Comparison of ENCODE assay signal across 29 cellular contexts in the genomic region with DNA sequence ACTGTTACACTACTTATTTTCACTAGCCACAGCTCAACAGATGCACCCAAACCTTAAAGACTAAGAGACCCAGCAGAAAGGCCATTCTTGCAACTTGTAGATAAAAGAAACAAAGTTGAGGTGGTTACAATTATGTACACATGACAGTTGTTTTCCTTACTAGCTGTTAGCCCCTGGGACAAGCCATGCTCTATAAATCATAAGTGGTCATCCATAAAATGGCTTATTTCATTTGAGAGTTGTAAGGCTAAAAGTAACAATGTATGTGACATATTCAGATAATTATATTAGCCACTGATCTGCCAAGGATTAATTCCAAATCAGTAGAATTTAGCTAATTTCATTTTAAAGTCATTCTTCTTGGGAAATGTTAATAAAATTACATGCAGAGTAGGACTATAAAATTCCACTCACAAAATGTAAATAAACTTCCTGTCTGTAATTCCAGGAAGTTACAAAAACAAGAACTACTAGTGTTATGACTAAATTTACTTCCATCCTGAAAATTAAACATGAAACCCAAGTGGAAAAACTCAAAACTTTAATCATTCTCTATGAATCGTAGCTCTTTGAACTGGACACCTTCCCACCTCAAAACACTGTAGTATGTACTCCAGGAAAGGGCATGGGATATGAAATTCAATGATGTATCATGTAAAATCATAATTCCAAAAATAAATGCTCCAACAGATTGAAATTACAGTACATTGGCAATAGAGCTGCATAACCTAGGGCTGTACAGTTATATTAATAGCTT. TPM values are rescaled to one million over a fixed set of nuclear protein-coding genes. Genes with fewer than 3 reads are reported as not detected.
DNase-seq lines count a peak whose midpoint lies in the region; ATAC-seq and TF ChIP-seq lines count a peak whose summit lies in the region.
"Had no signal": no experiment of that assay in that cellular context is flagged by ENCODE, and none has a peak within 500 bp of the region (broad histone marks: within the 10 kb centered on the region; RNA-seq: fewer than 3 reads in every experiment).

No MANE protein-coding gene starts in this region.

- intact Hi-C loops in activated CD4-positive, alpha-beta memory T cell treated with anti-CD3 and anti-CD28 coated beads for 36 hours (cut with micrococcal nuclease), result no loop called here

- peaks cover 39 to 55% of the 10 kb centered on the region in 2 experiments for H3K4me1 ChIP-seq in neutrophil (ENCODE audit: control insufficient read depth in 1 of 2, insufficient read depth in 1 of 2, low read depth in 1 of 2, low read length in 1 of 2)
- H3K4me1 ChIP-seq: SJCRH30 had no signal

- no peak for ATAC-seq in HG02884 (IDR thresholded peaks at IDR 0.05; ENCODE audit: unreplicated experiment)
- no peak for ATAC-seq in HG03520 (IDR thresholded peaks at IDR 0.05; ENCODE audit: unreplicated experiment)
- ATAC-seq: heart left ventricle, lower lobe of right lung, natural killer cell had no signal

- no peaks in the 10 kb centered on the region for H3K27me3 ChIP-seq in neutrophil
- H3K27me3 ChIP-seq: BE2C, heart left ventricle, MG63, SJCRH30 had no signal

- peak overlapping the region; percentile 72 for H3K27ac Mint-ChIP-seq in activated CD4-positive, alpha-beta memory T cell treated with anti-CD3 and anti-CD28 coated beads for 36 hours
- no peak overlapping the region for H3K27ac Mint-ChIP-seq in activated CD4-positive, alpha-beta memory T cell treated with anti-CD3 and anti-CD28 coated beads, Interleukin-2, amount 10 ng/mL, durations not matched to agents 7 days and 5 days
- peak overlapping the region; percentile 72 for H3K27ac Mint-ChIP-seq in activated naive CD8-positive, alpha-beta T cell
- H3K27ac Mint-ChIP-seq: brain, natural killer cell had no signal

- POLR2A ChIA-PET in activated CD4-positive, alpha-beta memory T cell treated with anti-CD3 and anti-CD28 coated beads for 36 hours (lab: Charles Lee), result interaction anchor here (1.7 to 2.3 kb wide), 4 partner anchors 9 to 93 kb away, joined by 6 to 12 read pairs (median 7); a partner anchor contains a TSS
- POLR2A ChIA-PET in activated CD4-positive, alpha-beta memory T cell treated with anti-CD3 and anti-CD28 coated beads, Interleukin-2, amount 10 ng/mL, durations not matched to agents 7 days and 5 days (lab: Charles Lee), result interaction anchor here (0.6 to 4.1 kb wide), 6 partner anchors 9 to 93 kb away, joined by 3 to 25 read pairs (median 4); no protein-coding TSS in a partner anchor

- CTCF ChIA-PET in activated CD4-positive, alpha-beta memory T cell treated with anti-CD3 and anti-CD28 coated beads for 36 hours (lab: Charles Lee), result interaction anchor here (1.2 kb wide), 2 partner anchors 9 to 60 kb away, joined by 4 to 6 read pairs; no protein-coding TSS in a partner anchor
- CTCF ChIA-PET in activated CD4-positive, alpha-beta memory T cell treated with anti-CD3 and anti-CD28 coated beads, Interleukin-2, amount 10 ng/mL, durations not matched to agents 7 days and 5 days (lab: Charles Lee), result interaction anchor here (1.0 to 1.4 kb wide), 3 partner anchors 8 to 32 kb away, joined by 3 to 7 read pairs (median 3); no protein-coding TSS in a partner anchor

- no peaks in the 10 kb centered on the region for H3K27me3 Mint-ChIP-seq in activated CD4-positive, alpha-beta memory T cell treated with anti-CD3 and anti-CD28 coated beads for 36 hours
- no peaks in the 10 kb centered on the region for H3K27me3 Mint-ChIP-seq in activated CD4-positive, alpha-beta memory T cell treated with anti-CD3 and anti-CD28 coated beads, Interleukin-2, amount 10 ng/mL, durations not matched to agents 7 days and 5 days
- H3K27me3 Mint-ChIP-seq in activated naive CD8-positive, alpha-beta T cell, result no peaks in the 10 kb centered on the region
- H3K27me3 Mint-ChIP-seq: brain had no signal

- peak overlapping the region in 1 of 2 experiments; percentile 26 for H3K4me3 ChIP-seq in neutrophil (ENCODE audit: low read depth in 1 of 2, low read length in 1 of 2)
- H3K4me3 ChIP-seq: heart left ventricle, lower lobe of right lung, MG63, SJCRH30 had no signal

- H3K4me3 Mint-ChIP-seq in activated CD4-positive, alpha-beta memory T cell treated with anti-CD3 and anti-CD28 coated beads for 36 hours, result no peak overlapping the region
- no peak overlapping the region for H3K4me3 Mint-ChIP-seq in activated CD4-positive, alpha-beta memory T cell treated with anti-CD3 and anti-CD28 coated beads, Interleukin-2, amount 10 ng/mL, durations not matched to agents 7 days and 5 days
- H3K4me3 Mint-ChIP-seq in activated naive CD8-positive, alpha-beta T cell, result no peak overlapping the region
- H3K4me3 Mint-ChIP-seq: brain, natural killer cell had no signal

- H3K36me3 Mint-ChIP-seq in activated CD4-positive, alpha-beta memory T cell treated with anti-CD3 and anti-CD28 coated beads for 36 hours, result peaks cover 21% of the 10 kb centered on the region
- H3K36me3 Mint-ChIP-seq in activated CD4-positive, alpha-beta memory T cell treated with anti-CD3 and anti-CD28 coated beads, Interleukin-2, amount 10 ng/mL, durations not matched to agents 7 days and 5 days (ENCODE audit: low read depth), result peaks cover 27% of the 10 kb centered on the region
- no peaks in the 10 kb centered on the region for H3K36me3 Mint-ChIP-seq in activated naive CD8-positive, alpha-beta T cell
- H3K36me3 Mint-ChIP-seq: natural killer cell had no signal

- peak overlapping the region; percentile 66 for H3K27ac ChIP-seq in neutrophil
- H3K27ac ChIP-seq: lower lobe of right lung, SJCRH30 had no signal

- DNase-seq in activated CD4-positive, alpha-beta memory T cell treated with anti-CD3 and anti-CD28 coated beads for 36 hours, result no peak
- no peak for DNase-seq in activated CD4-positive, alpha-beta memory T cell treated with anti-CD3 and anti-CD28 coated beads, Interleukin-2, amount 10 ng/mL, durations not matched to agents 7 days and 5 days
- DNase-seq in EH (ENCODE audit: low read depth), result peak; percentile 30
- DNase-seq in NCI-H510A (lab: John Stamatoyannopoulos, UW), result no peak
- DNase-seq: ACHN; activated CD4-positive, alpha-beta T cell treated with anti-CD3 and anti-CD28 coated beads for 1 hour; BE2C; DMS79; HCEC 1CT; heart left ventricle; KG1; lower lobe of right lung; MG63; natural killer cell; NCI-H1105 treated with DMSO at 0.1 percent for 48 hours; NCI-H2029 treated with DMSO at 0.1 percent for 48 hours; NCI-H226; NCI-H774; SJCRH30; small intestine; stimulated activated CD4-positive, alpha-beta T cell treated with anti-CD3 and anti-CD28 coated beads, Interleukin-1b, Interleukin-23, amount 100 ng/mL, for 48 hours; trophoblast cell had no signal

- H3K9me3 ChIP-seq in neutrophil, result no peaks in the 10 kb centered on the region
- H3K9me3 ChIP-seq: BE2C, heart left ventricle, lower lobe of right lung, MG63, SJCRH30 had no signal

- TF ChIP-seq CTCF in neutrophil (IDR thresholded peaks at IDR 0.05), result no peak

- H3K4me1 Mint-ChIP-seq in activated CD4-positive, alpha-beta memory T cell treated with anti-CD3 and anti-CD28 coated beads for 36 hours (ENCODE audit: low read depth), result peaks cover 44% of the 10 kb centered on the region
- peaks cover 34% of the 10 kb centered on the region for H3K4me1 Mint-ChIP-seq in activated CD4-positive, alpha-beta memory T cell treated with anti-CD3 and anti-CD28 coated beads, Interleukin-2, amount 10 ng/mL, durations not matched to agents 7 days and 5 days
- H3K4me1 Mint-ChIP-seq in activated naive CD8-positive, alpha-beta T cell (ENCODE audit: low read depth), result peaks cover 20% of the 10 kb centered on the region
- H3K4me1 Mint-ChIP-seq: natural killer cell had no signal

- H3K36me3 ChIP-seq in neutrophil, result peaks cover 33% of the 10 kb centered on the region

- H3K9me3 Mint-ChIP-seq in activated CD4-positive, alpha-beta memory T cell treated with anti-CD3 and anti-CD28 coated beads for 36 hours, result no peaks in the 10 kb centered on the region
- H3K9me3 Mint-ChIP-seq in activated CD4-positive, alpha-beta memory T cell treated with anti-CD3 and anti-CD28 coated beads, Interleukin-2, amount 10 ng/mL, durations not matched to agents 7 days and 5 days, result no peaks in the 10 kb centered on the region
- no peaks in the 10 kb centered on the region for H3K9me3 Mint-ChIP-seq in activated naive CD8-positive, alpha-beta T cell (ENCODE audit: low read depth)
- H3K9me3 Mint-ChIP-seq: brain, natural killer cell had no signal

RNA-seq across cellular contexts. Expression of a gene that starts 13.3 kb away (rescaled TPM):
- 10 to 100 TPM; 74.5 to 74.7 TPM for total RNA-seq in activated CD4-positive, alpha-beta memory T cell treated with anti-CD3 and anti-CD28 coated beads for 36 hours
- total RNA-seq in activated CD4-positive, alpha-beta memory T cell treated with anti-CD3 and anti-CD28 coated beads, Interleukin-2, amount 10 ng/mL, durations not matched to agents 7 days and 5 days, result 10 to 100 TPM; 28.8 to 30.7 TPM

RNA-seq across cellular contexts. Expression of a gene that starts 18.8 kb away (rescaled TPM):
- 10 to 100 TPM; 13.3 to 14.5 TPM for total RNA-seq in activated CD4-positive, alpha-beta memory T cell treated with anti-CD3 and anti-CD28 coated beads for 36 hours
- 1 to 10 TPM; 4.3 to 4.8 TPM for total RNA-seq in activated CD4-positive, alpha-beta memory T cell treated with anti-CD3 and anti-CD28 coated beads, Interleukin-2, amount 10 ng/mL, durations not matched to agents 7 days and 5 days
- total RNA-seq: heart left ventricle, RPMI7951, SJCRH30, subcutaneous adipose tissue had no signal
